Comparison of ENCODE assay signal across 8 cellular contexts in genomic region chr18:6482198-6482977, GRCh38.
DNase-seq lines count a peak whose midpoint lies in the region; ATAC-seq and TF ChIP-seq lines count a peak whose summit lies in the region.

No MANE protein-coding gene starts in this region.

- peaks cover 26 to 36% (median 26%) of the 10 kb centered on the region in 3 donors for H3K27me3 Mint-ChIP-seq in naive B cell

- H3K36me3 Mint-ChIP-seq in naive B cell = no peaks in the 10 kb centered on the region

- no peaks in the 10 kb centered on the region for H3K36me3 ChIP-seq in H7 (replicated peaks; ENCODE audit: control insufficient read depth, insufficient read depth, low read length)

- TF ChIP-seq CTCF in epithelial cell of proximal tubule (conservative IDR thresholded peaks at IDR 0.05; ENCODE audit: low read depth, low read length) = peak; percentile 90

- H3K9me3 Mint-ChIP-seq in naive B cell = no peaks in the 10 kb centered on the region

- H3K4me3 ChIP-seq in H7 (ENCODE audit: insufficient read depth, low read depth, low read length) (no peak overlapping the region), epithelial cell of proximal tubule (ENCODE audit: low read depth, low read length) (peak overlapping the region; percentile 8)

- H3K27me3 ChIP-seq in H7 (ENCODE audit: control insufficient read depth, insufficient read depth, low read length) = no peaks in the 10 kb centered on the region

- DNase-seq in ELF-1 (ENCODE audit: low read depth, low spot score) (peak; percentile 87), H7 (peak; percentile 87), NCI-H69 (lab: John Stamatoyannopoulos, UW) (peak; percentile 95), epithelial cell of proximal tubule (ENCODE audit: low read depth) (peak; percentile 13), naive B cell (peak; percentile 17), SIG-M5 treated with dmso at 0.1 percent for 504 hours (lab: John Stamatoyannopoulos, UW; ENCODE audit: unreplicated experiment) (no peak)
- DNase-seq in activated naive CD4-positive, alpha-beta T cell (lab: John Stamatoyannopoulos, UW) = no peak

- peaks cover 0 to 2% (median 0%) of the 10 kb centered on the region in 3 donors for H3K4me1 Mint-ChIP-seq in naive B cell

- H3K27ac Mint-ChIP-seq in naive B cell = no peak overlapping the region

- no peak overlapping the region for H3K4me3 Mint-ChIP-seq in naive B cell

- peak; percentile 50 to 69 for ATAC-seq in naive B cell (ENCODE audit: low read depth in 2 of 2)
- no peak for ATAC-seq in GM21576 (IDR thresholded peaks at IDR 0.05; ENCODE audit: unreplicated experiment)

Comparison
In these comparisons a context has a peak if more than half of its experiments do, and no peak if none do; other contexts are left out.
1. DNase-seq: peak in ELF-1 (single experiment), H7 (single experiment), NCI-H69 (single experiment), epithelial cell of proximal tubule (single experiment) and naive B cell (single experiment); none in activated naive CD4-positive, alpha-beta T cell (0 of 4) and SIG-M5 treated with dmso at 0.1 percent for 504 hours (single experiment).